Comparison of ENCODE assay signal across 15 cellular contexts in genomic region chr7:40536406-40536805, GRCh38.
DNase-seq lines count a peak whose midpoint lies in the region; ATAC-seq and TF ChIP-seq lines count a peak whose summit lies in the region.
"Had no signal": no experiment of that assay in that cellular context is flagged by ENCODE, and none has a peak within 500 bp of the region (broad histone marks: within the 10 kb centered on the region; RNA-seq: fewer than 3 reads in every experiment).

No MANE protein-coding gene starts in this region.

- no peak for TF ChIP-seq POLR2A in IMR-90 (IDR thresholded peaks at IDR 0.05; ENCODE audit: low read depth, low read length)

- no peak overlapping the region for H3K9ac ChIP-seq in IMR-90 (ENCODE audit: low read depth, low read length)

- H3K36me3 ChIP-seq in IMR-90 (ENCODE audit: control insufficient read depth, insufficient read depth, low read length) (no peaks in the 10 kb centered on the region), thoracic aorta (no peaks in the 10 kb centered on the region)

- POLR2A ChIA-PET in IMR-90 (lab: Charles Lee; ENCODE audit: unreplicated experiment) = no interaction called here

- H4K91ac ChIP-seq in IMR-90 (ENCODE audit: insufficient read depth, low read depth, low read length) = no peak overlapping the region

- ATAC-seq in IMR-90 (ENCODE audit: low read depth) (no peak), SK-N-SH treated with all-trans-retinoic acid at 6 μM for 48 hours (peak; percentile 69), thoracic aorta (ENCODE audit: insufficient number of reproducible peaks, low FRiP score, low read depth) (peak; percentile 57), GM19035 (IDR thresholded peaks at IDR 0.05; ENCODE audit: unreplicated experiment) (no peak), GM19395 (IDR thresholded peaks at IDR 0.05; ENCODE audit: unreplicated experiment) (no peak)

- H4K8ac ChIP-seq in IMR-90 (ENCODE audit: low read depth in 2 of 2, low read length in 2 of 2) = no peak overlapping the region

- CTCF ChIA-PET in IMR-90 (lab: Yijun Ruan, JAX) = no interaction called here

- TF ChIP-seq RAD21 in IMR-90 (IDR thresholded peaks at IDR 0.05; ENCODE audit: low read length) = no peak

- no peak overlapping the region for H3K4me2 ChIP-seq in IMR-90 (ENCODE audit: low read depth, low read length)

- H3K4me3 ChIP-seq in IMR-90 (ENCODE audit: insufficient read depth, low read depth, low read length) (no peak overlapping the region), thoracic aorta (peak overlapping the region; percentile 52)

- H3K27me3 ChIP-seq in IMR-90 (ENCODE audit: control insufficient read depth, insufficient read depth, low read length) (no peaks in the 10 kb centered on the region), thoracic aorta (replicated peaks; ENCODE audit: insufficient read depth) (no peaks in the 10 kb centered on the region)

- H2AK9ac ChIP-seq in IMR-90 (replicated peaks; ENCODE audit: low read depth, low read length, poor library complexity) = no peak overlapping the region

- no peaks in the 10 kb centered on the region for H3K4me1 ChIP-seq in IMR-90 (ENCODE audit: control insufficient read depth, insufficient read depth, low read length)
- H3K4me1 ChIP-seq in thoracic aorta (ENCODE audit: control insufficient read depth in 1 of 2, low read depth in 2 of 2) = peaks cover 8 to 48% of the 10 kb centered on the region in 2 donors

- peak overlapping the region; percentile 33; the same call in 1 of the 2 replicates for H2AK5ac ChIP-seq in IMR-90 (ENCODE audit: low read depth, low read length)

- H2BK120ac ChIP-seq in IMR-90 (ENCODE audit: low read depth, low read length) = no peak overlapping the region

- intact Hi-C loops in IMR-90 (cut with micrococcal nuclease) = no loop called here

- H3K79me1 ChIP-seq in IMR-90 (ENCODE audit: low read depth in 1 of 2, low read length in 2 of 2) = no peaks in the 10 kb centered on the region

- H4K5ac ChIP-seq in IMR-90 (ENCODE audit: low read depth, low read length) = no peak overlapping the region

- H3K9me3 ChIP-seq in IMR-90 (ENCODE audit: control insufficient read depth, insufficient read depth, low read length) (no peaks in the 10 kb centered on the region), thoracic aorta (no peaks in the 10 kb centered on the region)

- no peak overlapping the region; the same call in 1 of the 2 replicates for H2BK20ac ChIP-seq in IMR-90 (ENCODE audit: low read depth, low read length)

- dilution Hi-C loops in IMR-90 (cut with HindIII; ENCODE audit: low sequenced_read_pairs, unreplicated experiment) = no loop called here

- H2BK5ac ChIP-seq in IMR-90 (ENCODE audit: low read depth, low read length, poor library complexity, severe bottlenecking) = no peak overlapping the region

- peaks cover 4% of the 10 kb centered on the region; the same call in 1 of the 2 replicates for H3K9me1 ChIP-seq in IMR-90 (ENCODE audit: insufficient read depth, low read length)

- H3K27ac ChIP-seq in IMR-90 (ENCODE audit: insufficient read depth, low read length) (no peak overlapping the region), thoracic aorta (peak overlapping the region; percentile 51 to 67)

- no TSS peak for BruUV-seq in IMR-90 (replicated peaks; lab: Mats Ljungman, UMichigan)

- H2BK15ac ChIP-seq in IMR-90 (ENCODE audit: low read depth, low read length) = no peak overlapping the region

- in situ Hi-C loops in IMR-90 (cut with MboI; ENCODE audit: low sequenced_read_pairs) = no loop called here

- no peak overlapping the region for H2AFZ ChIP-seq in IMR-90 (replicated peaks; ENCODE audit: low read length, poor library complexity)

- no CpG with 5 or more reads among the region's 1 CpG for WGBS in IMR-90 (ENCODE audit: extremely low coverage in 2 of 2, insufficient read length in 1 of 2), 2 experiments

- DNase-seq in IMR-90 (no peak), islet precursor cell (peak; percentile 79), thoracic aorta (ENCODE audit: low spot score) (no peak), anterior cingulate cortex (lab: John Stamatoyannopoulos, UW) (no peak), NCI-H524 treated with DMSO at 0.1 percent for 48 hours (lab: John Stamatoyannopoulos, UW) (no peak)
- DNase-seq: AML-193, DMS79 treated with DMSO at 0.1 percent for 48 hours, NCI-H1092 treated with DMSO at 0.1 percent for 48 hours, NCI-H2081, NCI-H2171 treated with DMSO at 0.1 percent for 48 hours, NCI-H446 treated with DMSO at 0.1 percent for 48 hours, Right ventricle myocardium superior had no signal

- peak overlapping the region; percentile 29; the same call in 1 of the 2 replicates for H3K23ac ChIP-seq in IMR-90 (ENCODE audit: low read depth, low read length)

- TF ChIP-seq CTCF in IMR-90 (conservative IDR thresholded peaks at IDR 0.05; ENCODE audit: low read depth, low read length) (no peak), thoracic aorta (IDR thresholded peaks at IDR 0.05) (no peak)

- H3K14ac ChIP-seq in IMR-90 (replicated peaks; ENCODE audit: low read depth, low read length) = 0 out of 2 replicates have a peak overlapping the region, but pooled peaks have one; percentile 59

- no peak overlapping the region for H3K56ac ChIP-seq in IMR-90 (ENCODE audit: extremely low read depth, insufficient read depth, low read length)

- H3K4ac ChIP-seq in IMR-90 (ENCODE audit: low read depth, low read length) = 0 out of 2 replicates have a peak overlapping the region, but pooled peaks have one; percentile 17

- no peak overlapping the region for H3K18ac ChIP-seq in IMR-90 (ENCODE audit: low read depth, low read length)

- H4K20me1 ChIP-seq in IMR-90 (ENCODE audit: insufficient read depth, low read length) = no peaks in the 10 kb centered on the region

TF ChIP-seq in IMR-90, 13 proteins besides CTCF, POLR2A, EP300 and RAD21 (continues in another document):
- no peak for TF ChIP-seq MAZ (IDR thresholded peaks at IDR 0.05; ENCODE audit: borderline replicate concordance, low read depth, low read length)
- TF ChIP-seq CEBPB (IDR thresholded peaks at IDR 0.05; ENCODE audit: low read depth, low read length) = no peak
- TF ChIP-seq NFE2L2 (IDR thresholded peaks at IDR 0.05; ENCODE audit: low read depth, low read length) = no peak
- no peak for TF ChIP-seq ELK1 (IDR thresholded peaks at IDR 0.05; ENCODE audit: borderline replicate concordance, low read depth, low read length)
- TF ChIP-seq RCOR1 (IDR thresholded peaks at IDR 0.05; ENCODE audit: insufficient replicate concordance, low read length) = no peak
- no peak for TF ChIP-seq MAFK (IDR thresholded peaks at IDR 0.05; ENCODE audit: low read depth, low read length)
- TF ChIP-seq BHLHE40 (IDR thresholded peaks at IDR 0.05; ENCODE audit: low read depth, low read length) = no peak
- no peak for TF ChIP-seq MXI1 (IDR thresholded peaks at IDR 0.05; ENCODE audit: borderline replicate concordance, low read depth, low read length)
- TF ChIP-seq FOS (IDR thresholded peaks at IDR 0.05; ENCODE audit: low read depth, low read length) = no peak
- TF ChIP-seq CHD1 (IDR thresholded peaks at IDR 0.05; ENCODE audit: low read depth, low read length) = no peak

TF ChIP-seq in SK-N-SH treated with all-trans-retinoic acid at 6 μM for 48 hours, 23 proteins besides CTCF, POLR2A, EP300 and RAD21 (continues in another document):
- no peak for TF ChIP-seq ZFP30 (CRISPR knock-in tag; IDR thresholded peaks at IDR 0.05)
- TF ChIP-seq, protein P1, sequence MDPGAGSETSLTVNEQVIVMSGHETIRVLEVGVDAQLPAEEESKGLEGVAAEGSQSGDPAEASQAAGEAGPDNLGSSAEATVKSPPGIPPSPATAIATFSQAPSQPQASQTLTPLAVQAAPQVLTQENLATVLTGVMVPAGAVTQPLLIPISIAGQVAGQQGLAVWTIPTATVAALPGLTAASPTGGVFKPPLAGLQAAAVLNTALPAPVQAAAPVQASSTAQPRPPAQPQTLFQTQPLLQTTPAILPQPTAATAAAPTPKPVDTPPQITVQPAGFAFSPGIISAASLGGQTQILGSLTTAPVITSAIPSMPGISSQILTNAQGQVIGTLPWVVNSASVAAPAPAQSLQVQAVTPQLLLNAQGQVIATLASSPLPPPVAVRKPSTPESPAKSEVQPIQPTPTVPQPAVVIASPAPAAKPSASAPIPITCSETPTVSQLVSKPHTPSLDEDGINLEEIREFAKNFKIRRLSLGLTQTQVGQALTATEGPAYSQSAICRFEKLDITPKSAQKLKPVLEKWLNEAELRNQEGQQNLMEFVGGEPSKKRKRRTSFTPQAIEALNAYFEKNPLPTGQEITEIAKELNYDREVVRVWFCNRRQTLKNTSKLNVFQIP (CRISPR knock-in tag; IDR thresholded peaks at IDR 0.05; ENCODE audit: borderline replicate concordance, low read depth) = no peak; the same call in 1 of the 2 replicates
- TF ChIP-seq TOX (CRISPR knock-in tag; IDR thresholded peaks at IDR 0.05; ENCODE audit: borderline replicate concordance) = no peak
- no peak for TF ChIP-seq ZNF8 (CRISPR knock-in tag; IDR thresholded peaks at IDR 0.05)
- TF ChIP-seq TSHZ2 (CRISPR knock-in tag; IDR thresholded peaks at IDR 0.05) = no peak
- no peak for TF ChIP-seq SNAI2 (CRISPR knock-in tag; IDR thresholded peaks at IDR 0.05)
- TF ChIP-seq ESRRG (CRISPR knock-in tag; IDR thresholded peaks at IDR 0.05) = no peak
- TF ChIP-seq ZNF70 (CRISPR knock-in tag; IDR thresholded peaks at IDR 0.05) = no peak
- TF ChIP-seq GLIS3 (CRISPR knock-in tag; IDR thresholded peaks at IDR 0.05) = no peak

Comparison
In these comparisons a context has a peak if more than half of its experiments do, and no peak if none do; other contexts are left out.
1. ATAC-seq: peak in SK-N-SH treated with all-trans-retinoic acid at 6 μM for 48 hours (single experiment) and thoracic aorta (single experiment); none in IMR-90 (single experiment), GM19035 (single experiment) and GM19395 (single experiment).